ENCODE assay signal across 10 cellular contexts in genomic region chr19:28289294-28290063, GRCh38.
DNase-seq lines count a peak whose midpoint lies in the region; ATAC-seq, FAIRE-seq and TF ChIP-seq lines count a peak whose summit lies in the region.
"Had no signal": no experiment of that assay in that cellular context is flagged by ENCODE, and none has a peak within 500 bp of the region (broad histone marks: within the 10 kb centered on the region; RNA-seq: fewer than 3 reads in every experiment).

No MANE protein-coding gene starts in this region.

- FAIRE-seq in astrocyte (lab: Jason Lieb, UNC): no peak

- intact Hi-C loops in vagina (cut with DNase I): no loop called here
- intact Hi-C loops in PC-3 (cut with micrococcal nuclease): no loop called here

- POLR2A ChIA-PET in T-cell (lab: Charles Lee) (no interaction called here), PC-3 (lab: Charles Lee; ENCODE audit: unreplicated experiment) (no interaction called here)

- TF ChIP-seq CTCF in astrocyte (IDR thresholded peaks at IDR 0.05; ENCODE audit: insufficient read depth, low read depth, low read length) (no peak), vagina (IDR thresholded peaks at IDR 0.05) (no peak), PC-3 (conservative IDR thresholded peaks at IDR 0.05; ENCODE audit: low read depth, low read length) (no peak)

- H3K9me3 ChIP-seq in astrocyte (ENCODE audit: insufficient read depth, low read depth, low read length): no peaks in the 10 kb centered on the region
- H3K9me3 ChIP-seq in vagina: no peaks in the 10 kb centered on the region
- H3K9me3 ChIP-seq in PC-3 (ENCODE audit: low read length): no peaks in the 10 kb centered on the region

- TF ChIP-seq POLR2A in vagina (IDR thresholded peaks at IDR 0.05): no peak

- CTCF ChIA-PET in T-cell (lab: Charles Lee) (no interaction called here), PC-3 (lab: Charles Lee) (no interaction called here)

- H3K27me3 Mint-ChIP-seq in astrocyte (ENCODE audit: low read depth, unreplicated experiment) (peaks cover 6% of the 10 kb centered on the region), T-cell (peaks cover 0 to 4% of the 10 kb centered on the region in 2 donors)

- ATAC-seq in HG03571 (IDR thresholded peaks at IDR 0.05; ENCODE audit: unreplicated experiment) (no peak), T-cell (replicated peaks in 1 of 4) (no peak), PC-3 (no peak)

- H3K4me3 ChIP-seq in astrocyte (ENCODE audit: insufficient read depth, low read depth, low read length): no peak overlapping the region
- H3K4me3 ChIP-seq in vagina: no peak overlapping the region
- no peak overlapping the region for H3K4me3 ChIP-seq in PC-3 (ENCODE audit: low read length)

- H3K4me2 ChIP-seq in astrocyte (ENCODE audit: low read length): peak overlapping the region; percentile 71
- no peak overlapping the region for H3K4me2 ChIP-seq in PC-3 (ENCODE audit: low read length)

- H3K27ac Mint-ChIP-seq in astrocyte (ENCODE audit: unreplicated experiment) (peak overlapping the region; percentile 34), T-cell (no peak overlapping the region)

- H3K9me2 ChIP-seq in PC-3 (replicated peaks; ENCODE audit: low read length): no peaks in the 10 kb centered on the region

- H3K9me3 Mint-ChIP-seq in astrocyte (ENCODE audit: unreplicated experiment) (peaks cover 5% of the 10 kb centered on the region), T-cell (peaks cover 9 to 19% (median 12%) of the 10 kb centered on the region in 3 donors)

- DNase-seq in AG08395 (ENCODE audit: low spot score): peak; percentile 88
- DNase-seq in NCI-H1048 (lab: John Stamatoyannopoulos, UW): peak; percentile 81
- DNase-seq in astrocyte (ENCODE audit: low read depth): peak; percentile 73
- DNase-seq in left kidney (ENCODE audit: low read depth, low spot score): peak; percentile 74
- no peak for DNase-seq in vagina (ENCODE audit: extremely low spot score in 2 of 2)
- no peak for DNase-seq in T-cell
- DNase-seq in PC-3: no peak
- DNase-seq: Calu3, OCI-M1 had no signal

- H3K27ac ChIP-seq in astrocyte (ENCODE audit: low read depth, low read length) (no peak overlapping the region), vagina (no peak overlapping the region), PC-3 (ENCODE audit: low read length) (no peak overlapping the region)

- H2AFZ ChIP-seq in astrocyte (ENCODE audit: low read depth, low read length): no peak overlapping the region
- no peak overlapping the region for H2AFZ ChIP-seq in PC-3 (ENCODE audit: low read length)

- H3K4me1 ChIP-seq in astrocyte (ENCODE audit: insufficient read depth, low read length): peaks cover 20% of the 10 kb centered on the region
- peaks cover 11% of the 10 kb centered on the region for H3K4me1 ChIP-seq in vagina
- H3K4me1 ChIP-seq in PC-3 (ENCODE audit: insufficient read depth, low read length): no peaks in the 10 kb centered on the region

- no peak overlapping the region for H3K4me3 Mint-ChIP-seq in astrocyte (ENCODE audit: unreplicated experiment)
- H3K4me3 Mint-ChIP-seq in T-cell: no peak overlapping the region

- BruUV-seq in PC-3 (replicated peaks; lab: Mats Ljungman, UMichigan): no TSS peak

- H3K9ac ChIP-seq in astrocyte (ENCODE audit: low read length) (no peak overlapping the region), PC-3 (ENCODE audit: low read length) (no peak overlapping the region)

- H3K36me3 Mint-ChIP-seq in astrocyte (ENCODE audit: low read depth, unreplicated experiment) (no peaks in the 10 kb centered on the region), T-cell (no peaks in the 10 kb centered on the region)

- H3K36me3 ChIP-seq in astrocyte (ENCODE audit: insufficient read depth, low read length) (no peaks in the 10 kb centered on the region), vagina (no peaks in the 10 kb centered on the region), PC-3 (ENCODE audit: low read depth, low read length) (no peaks in the 10 kb centered on the region)

- no peaks in the 10 kb centered on the region for H3K27me3 ChIP-seq in astrocyte (ENCODE audit: insufficient read depth, low read length)
- no peaks in the 10 kb centered on the region for H3K27me3 ChIP-seq in vagina
- H3K27me3 ChIP-seq in PC-3 (ENCODE audit: low read length): no peaks in the 10 kb centered on the region

- no peaks in the 10 kb centered on the region for H3F3A ChIP-seq in PC-3 (ENCODE audit: low read length, unreplicated experiment)

- no peaks in the 10 kb centered on the region for H4K20me1 ChIP-seq in astrocyte (ENCODE audit: insufficient read depth, low read length)
- H4K20me1 ChIP-seq in PC-3 (ENCODE audit: low read length): no peaks in the 10 kb centered on the region

- peaks cover 30% of the 10 kb centered on the region for H3K4me1 Mint-ChIP-seq in astrocyte (ENCODE audit: low read depth, unreplicated experiment)
- no peaks in the 10 kb centered on the region for H3K4me1 Mint-ChIP-seq in T-cell

- H3K79me2 ChIP-seq in astrocyte (ENCODE audit: insufficient read depth, low read length) (no peaks in the 10 kb centered on the region), PC-3 (ENCODE audit: low read length) (no peaks in the 10 kb centered on the region)

Comparison
In these comparisons a context has a peak if more than half of its experiments do, and no peak if none do; other contexts are left out.
1. DNase-seq: peak in AG08395 (single experiment), NCI-H1048 (single experiment), astrocyte (single experiment) and left kidney (single experiment); none in vagina (0 of 2), T-cell (0 of 34) and PC-3 (single experiment).